ENCODE assay signal across 13 cellular contexts in genomic region chr3:127091376-127091775, GRCh38.
DNase-seq lines count a peak whose midpoint lies in the region; ATAC-seq and TF ChIP-seq lines count a peak whose summit lies in the region.
"Had no signal": no experiment of that assay in that cellular context is flagged by ENCODE, and none has a peak within 500 bp of the region (broad histone marks: within the 10 kb centered on the region; RNA-seq: fewer than 3 reads in every experiment).

No MANE protein-coding gene starts in this region.

- BruUV-seq in OCI-LY7 (replicated peaks; lab: Mats Ljungman, UMichigan): no TSS peak

- no peak overlapping the region for H3K9ac ChIP-seq in DND-41 (ENCODE audit: low read depth, low read length)

- H3K27ac ChIP-seq in DND-41 (ENCODE audit: low read length) (peak overlapping the region; percentile 63; the same call in 1 of the 2 replicates), OCI-LY7 (ENCODE audit: low read depth, low read length, poor library complexity, severe bottlenecking) (no peak overlapping the region), aorta (ENCODE audit: low read depth in 1 of 2, low read length in 2 of 2) (no peak overlapping the region)

- peak; percentile 68 for DNase-seq in DND-41
- DNase-seq in OCI-LY7 (ENCODE audit: low spot score): peak; percentile 26
- DNase-seq in left kidney (ENCODE audit: low read depth, low spot score): peak; percentile 23
- peak; percentile 9 to 51 for DNase-seq in aorta
- DNase-seq in NCI-H748 (lab: John Stamatoyannopoulos, UW; ENCODE audit: unreplicated experiment): no peak
- DNase-seq in NCI-H526 treated with DMSO at 0.1 percent for 48 hours (lab: John Stamatoyannopoulos, UW): no peak
- DNase-seq: BE2C; Caco-2; CD8-positive, alpha-beta memory T cell; H9; IMR-90 had no signal

- no peaks in the 10 kb centered on the region for H3K36me3 ChIP-seq in DND-41 (ENCODE audit: insufficient read depth, low read length)
- no peaks in the 10 kb centered on the region for H3K36me3 ChIP-seq in OCI-LY7 (ENCODE audit: insufficient read depth, low read length)
- H3K36me3 ChIP-seq in aorta (ENCODE audit: control insufficient read depth in 1 of 2, insufficient read depth in 2 of 2, low read length in 1 of 2): no peaks in the 10 kb centered on the region
- H3K36me3 ChIP-seq: BE2C had no signal

- ATAC-seq in DND-41 (ENCODE audit: insufficient read depth, low read depth): peak; percentile 95
- no peak for ATAC-seq in aorta (ENCODE audit: low FRiP score)
- ATAC-seq in GM19463 (IDR thresholded peaks at IDR 0.05; ENCODE audit: unreplicated experiment): no peak
- ATAC-seq: GM23338 had no signal

- no peak overlapping the region for H3K4me3 ChIP-seq in DND-41 (ENCODE audit: low read depth in 1 of 2, low read length in 2 of 2)
- no peak overlapping the region for H3K4me3 ChIP-seq in OCI-LY7 (ENCODE audit: low read depth, low read length, poor library complexity, severe bottlenecking)
- no peak overlapping the region for H3K4me3 ChIP-seq in aorta (ENCODE audit: low read length in 2 of 2)
- H3K4me3 ChIP-seq: GM23338 had no signal

- H3K27me3 ChIP-seq in DND-41 (ENCODE audit: insufficient read depth, low read length, poor library complexity) (no peaks in the 10 kb centered on the region), aorta (ENCODE audit: control insufficient read depth in 1 of 2, insufficient read depth in 2 of 2, low read length in 1 of 2) (no peaks in the 10 kb centered on the region)
- H3K27me3 ChIP-seq: BE2C had no signal

- intact Hi-C loops in OCI-LY7 (cut with micrococcal nuclease; ENCODE audit: unreplicated experiment): no loop called here
- intact Hi-C loops in aorta (cut with DNase I): no loop called here

- POLR2A ChIA-PET in OCI-LY7 (lab: Charles Lee): interaction anchor here (1.0 kb wide), 1 partner anchor 338 kb away, joined by 3 read pairs; no protein-coding TSS in a partner anchor

- TF ChIP-seq CTCF in DND-41 (IDR thresholded peaks at IDR 0.05; ENCODE audit: borderline replicate concordance, extremely low read depth, low read length, poor library complexity, severe bottlenecking) (peak; percentile 30), OCI-LY7 (conservative IDR thresholded peaks at IDR 0.05; ENCODE audit: low read length) (no peak; the same call in 1 of the 2 replicates)

- H3K4me1 ChIP-seq in DND-41 (ENCODE audit: insufficient read depth, low read length) (peaks cover 24% of the 10 kb centered on the region), OCI-LY7 (ENCODE audit: insufficient read depth, low read length, poor library complexity, severe bottlenecking) (peaks cover 20% of the 10 kb centered on the region), aorta (ENCODE audit: control insufficient read depth in 1 of 2, insufficient read depth in 2 of 2, low read length in 2 of 2) (no peaks in the 10 kb centered on the region)
- H3K4me1 ChIP-seq: Caco-2 had no signal

- H3K4me2 ChIP-seq in DND-41 (ENCODE audit: insufficient read depth, low read length): no peak overlapping the region
- peak overlapping the region; percentile 12; the same call in 1 of the 2 replicates for H3K4me2 ChIP-seq in OCI-LY7 (ENCODE audit: low read length)
- H3K4me2 ChIP-seq: GM23338 had no signal

- no peaks in the 10 kb centered on the region for H3K9me2 ChIP-seq in OCI-LY7 (ENCODE audit: insufficient read depth, low read length)

- H3K9me3 ChIP-seq in DND-41 (ENCODE audit: insufficient read depth, low read length, severe bottlenecking) (peaks cover 6% of the 10 kb centered on the region), OCI-LY7 (ENCODE audit: low read length) (no peaks in the 10 kb centered on the region), aorta (ENCODE audit: control insufficient read depth, low read length) (no peaks in the 10 kb centered on the region)
- H3K9me3 ChIP-seq: BE2C, Caco-2 had no signal

- 94 to 95% methylated on average over 8 of the region's 8 CpGs for WGBS in aorta, 2 donors

- H3K79me2 ChIP-seq in DND-41 (ENCODE audit: insufficient read depth, low read length) (no peaks in the 10 kb centered on the region), OCI-LY7 (ENCODE audit: insufficient read depth, low read depth, low read length) (no peaks in the 10 kb centered on the region)

- CTCF ChIA-PET in OCI-LY7 (lab: Charles Lee; ENCODE audit: unreplicated experiment): no interaction called here

- H4K20me1 ChIP-seq in DND-41 (ENCODE audit: insufficient read depth, low read length) (no peaks in the 10 kb centered on the region), OCI-LY7 (ENCODE audit: insufficient read depth, low read length) (no peaks in the 10 kb centered on the region)

- no peak overlapping the region for H2AFZ ChIP-seq in DND-41 (ENCODE audit: low read depth, low read length)
- no peak overlapping the region for H2AFZ ChIP-seq in OCI-LY7 (ENCODE audit: low read length)
- H2AFZ ChIP-seq: GM23338 had no signal

Comparison
In these comparisons a context has a peak if more than half of its experiments do, and no peak if none do; other contexts are left out.
1. DNase-seq: peak in DND-41 (single experiment), OCI-LY7 (single experiment), left kidney (single experiment) and aorta (2 of 2); none in NCI-H748 (single experiment) and NCI-H526 treated with DMSO at 0.1 percent for 48 hours (single experiment).